In the genomic region with DNA sequence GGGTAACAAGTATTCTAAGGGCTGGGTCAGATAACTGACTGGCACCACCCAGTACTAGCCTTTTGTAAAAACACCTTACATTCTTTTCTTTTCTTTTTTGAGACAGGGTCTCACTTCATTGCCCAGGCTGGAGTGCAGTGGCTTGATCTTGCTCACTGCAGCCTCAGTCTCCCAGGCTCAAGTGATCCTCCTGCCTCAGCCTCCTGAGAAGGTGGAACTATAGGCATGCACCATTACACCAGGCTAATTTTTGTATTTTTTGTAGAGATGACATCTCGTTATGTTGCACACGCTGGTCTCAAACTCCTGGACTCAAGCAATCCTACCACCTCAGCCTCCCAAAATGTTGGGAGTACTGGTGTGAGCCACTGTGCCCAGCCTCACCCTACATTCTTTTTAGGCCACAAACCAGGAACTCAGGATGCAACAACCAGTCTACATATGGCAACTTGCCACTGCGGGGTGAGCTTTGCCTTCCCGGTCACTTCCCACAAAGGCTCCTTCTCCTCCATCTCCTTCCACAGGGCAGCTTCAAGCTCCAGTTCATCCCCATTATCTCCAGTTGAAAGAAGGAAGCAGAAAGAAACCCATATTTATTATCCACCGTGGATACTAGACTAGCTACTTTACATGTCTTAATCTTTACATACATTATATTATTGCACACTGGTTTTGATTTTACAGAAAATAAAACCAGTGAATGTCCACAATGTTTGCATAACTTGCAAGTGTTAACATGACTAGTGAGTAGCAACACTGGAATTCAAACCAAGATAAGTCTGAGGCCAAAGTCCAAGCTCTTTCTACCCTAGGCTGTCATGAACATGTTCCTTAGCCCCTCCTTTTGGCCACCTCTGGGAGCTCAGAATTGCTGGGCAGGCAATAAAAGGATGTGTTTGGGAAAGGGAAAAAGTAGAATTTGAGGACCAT, we compare ENCODE assay signal across 1 cellular context.
TF ChIP-seq lines count a peak whose summit lies in the region.

No MANE protein-coding gene starts in this region.

TF ChIP-seq in HepG2, 621 proteins besides CTCF, POLR2A, EP300 and RAD21 (continued from another document and continues in another):
- 0 out of 2 replicates have a peak, but pooled peaks have one; percentile 17 for TF ChIP-seq HNF1B (CRISPR knock-in tag; IDR thresholded peaks at IDR 0.05)
- no peak for TF ChIP-seq ZNF484 (CRISPR knock-in tag; IDR thresholded peaks at IDR 0.05; ENCODE audit: borderline replicate concordance, low read depth)
- no peak for TF ChIP-seq ZNF7 (CRISPR knock-in tag; IDR thresholded peaks at IDR 0.05)
- TF ChIP-seq KMT2A (CRISPR knock-in tag; IDR thresholded peaks at IDR 0.05) = no peak
- TF ChIP-seq, protein P1, sequence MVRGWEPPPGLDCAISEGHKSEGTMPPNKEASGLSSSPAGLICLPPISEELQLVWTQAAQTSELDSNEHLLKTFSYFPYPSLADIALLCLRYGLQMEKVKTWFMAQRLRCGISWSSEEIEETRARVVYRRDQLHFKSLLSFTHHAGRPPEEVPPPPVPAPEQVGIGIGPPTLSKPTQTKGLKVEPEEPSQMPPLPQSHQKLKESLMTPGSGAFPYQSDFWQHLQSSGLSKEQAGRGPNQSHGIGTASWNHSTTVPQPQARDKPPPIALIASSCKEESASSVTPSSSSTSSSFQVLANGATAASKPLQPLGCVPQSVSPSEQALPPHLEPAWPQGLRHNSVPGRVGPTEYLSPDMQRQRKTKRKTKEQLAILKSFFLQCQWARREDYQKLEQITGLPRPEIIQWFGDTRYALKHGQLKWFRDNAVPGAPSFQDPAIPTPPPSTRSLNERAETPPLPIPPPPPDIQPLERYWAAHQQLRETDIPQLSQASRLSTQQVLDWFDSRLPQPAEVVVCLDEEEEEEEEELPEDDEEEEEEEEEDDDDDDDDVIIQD (CRISPR knock-in tag; IDR thresholded peaks at IDR 0.05; ENCODE audit: low read depth) = peak; percentile 64; the same call in 1 of the 2 replicates
- TF ChIP-seq ZNF556 (CRISPR knock-in tag; IDR thresholded peaks at IDR 0.05; ENCODE audit: borderline replicate concordance) = peak; percentile 42; the same call in 1 of the 2 replicates
- TF ChIP-seq ZNF546 (CRISPR knock-in tag; conservative IDR thresholded peaks at IDR 0.05) = no peak
- TF ChIP-seq RCOR2 (CRISPR knock-in tag; IDR thresholded peaks at IDR 0.05) = 0 out of 2 replicates have a peak, but pooled peaks have one; percentile 55
- peak; percentile 76; the same call in 1 of the 2 replicates for TF ChIP-seq ZNF430 (CRISPR knock-in tag; IDR thresholded peaks at IDR 0.05)
- peak; percentile 67 for TF ChIP-seq ZMYM4 (CRISPR knock-in tag; IDR thresholded peaks at IDR 0.05)
- TF ChIP-seq, protein P2, sequence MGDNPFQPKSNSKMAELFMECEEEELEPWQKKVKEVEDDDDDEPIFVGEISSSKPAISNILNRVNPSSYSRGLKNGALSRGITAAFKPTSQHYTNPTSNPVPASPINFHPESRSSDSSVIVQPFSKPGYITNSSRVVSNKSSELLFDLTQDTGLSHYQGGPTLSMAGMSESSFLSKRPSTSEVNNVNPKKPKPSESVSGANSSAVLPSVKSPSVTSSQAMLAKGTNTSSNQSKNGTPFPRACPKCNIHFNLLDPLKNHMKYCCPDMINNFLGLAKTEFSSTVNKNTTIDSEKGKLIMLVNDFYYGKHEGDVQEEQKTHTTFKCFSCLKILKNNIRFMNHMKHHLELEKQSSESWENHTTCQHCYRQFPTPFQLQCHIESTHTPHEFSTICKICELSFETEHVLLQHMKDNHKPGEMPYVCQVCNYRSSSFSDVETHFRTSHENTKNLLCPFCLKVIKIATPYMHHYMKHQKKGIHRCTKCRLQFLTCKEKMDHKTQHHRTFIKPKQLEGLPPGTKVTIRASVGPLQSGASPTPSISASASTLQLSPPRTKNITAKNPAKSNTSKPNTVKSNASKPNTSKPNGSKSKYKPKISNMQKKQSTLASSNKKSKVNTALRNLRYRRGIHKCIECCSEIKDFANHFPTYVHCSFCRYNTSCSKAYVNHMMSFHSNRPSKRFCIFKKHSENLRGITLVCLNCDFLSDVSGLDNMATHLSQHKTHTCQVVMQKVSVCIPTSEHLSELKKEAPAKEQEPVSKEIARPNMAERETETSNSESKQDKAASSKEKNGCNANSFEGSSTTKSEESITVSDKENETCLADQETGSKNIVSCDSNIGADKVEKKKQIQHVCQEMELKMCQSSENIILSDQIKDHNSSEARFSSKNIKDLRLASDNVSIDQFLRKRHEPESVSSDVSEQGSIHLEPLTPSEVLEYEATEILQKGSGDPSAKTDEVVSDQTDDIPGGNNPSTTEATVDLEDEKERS (CRISPR knock-in tag; IDR thresholded peaks at IDR 0.05) = no peak
- TF ChIP-seq ZNF441 (CRISPR knock-in tag; IDR thresholded peaks at IDR 0.05; ENCODE audit: borderline replicate concordance) = no peak
- no peak for TF ChIP-seq ATRX (CRISPR knock-in tag; IDR thresholded peaks at IDR 0.05; ENCODE audit: borderline replicate concordance)
- TF ChIP-seq, protein P3, sequence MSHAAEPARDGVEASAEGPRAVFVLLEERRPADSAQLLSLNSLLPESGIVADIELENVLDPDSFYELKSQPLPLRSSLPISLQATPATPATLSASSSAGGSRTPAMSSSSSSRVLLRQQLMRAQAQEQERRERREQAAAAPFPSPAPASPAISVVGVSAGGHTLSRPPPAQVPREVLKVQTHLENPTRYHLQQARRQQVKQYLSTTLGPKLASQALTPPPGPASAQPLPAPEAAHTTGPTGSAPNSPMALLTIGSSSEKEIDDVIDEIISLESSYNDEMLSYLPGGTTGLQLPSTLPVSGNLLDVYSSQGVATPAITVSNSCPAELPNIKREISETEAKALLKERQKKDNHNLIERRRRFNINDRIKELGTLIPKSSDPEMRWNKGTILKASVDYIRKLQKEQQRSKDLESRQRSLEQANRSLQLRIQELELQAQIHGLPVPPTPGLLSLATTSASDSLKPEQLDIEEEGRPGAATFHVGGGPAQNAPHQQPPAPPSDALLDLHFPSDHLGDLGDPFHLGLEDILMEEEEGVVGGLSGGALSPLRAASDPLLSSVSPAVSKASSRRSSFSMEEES (CRISPR knock-in tag; IDR thresholded peaks at IDR 0.05) = peak; percentile 17; the same call in 1 of the 2 replicates
- TF ChIP-seq NR3C1 (CRISPR knock-in tag; IDR thresholded peaks at IDR 0.05) = no peak
- peak; percentile 46 for TF ChIP-seq STAG1 (CRISPR knock-in tag; IDR thresholded peaks at IDR 0.05)
- peak; percentile 87 for TF ChIP-seq HDAC2 (CRISPR knock-in tag; IDR thresholded peaks at IDR 0.05)
- no peak for TF ChIP-seq SRF (IDR thresholded peaks at IDR 0.05; ENCODE audit: low read depth, low read length)
- 0 out of 2 replicates have a peak, but pooled peaks have one; percentile 11 for TF ChIP-seq KMT2B (CRISPR knock-in tag; IDR thresholded peaks at IDR 0.05)
- no peak for TF ChIP-seq ZNF292 (CRISPR knock-in tag; IDR thresholded peaks at IDR 0.05; ENCODE audit: borderline replicate concordance, low read depth)
- 0 out of 2 replicates have a peak, but pooled peaks have one; percentile 29 for TF ChIP-seq MIER3 (CRISPR knock-in tag; IDR thresholded peaks at IDR 0.05; ENCODE audit: borderline replicate concordance)
- TF ChIP-seq SYNCRIP (IDR thresholded peaks at IDR 0.05; ENCODE audit: insufficient read depth, low read depth, low read length) = no peak
- TF ChIP-seq, protein P4, sequence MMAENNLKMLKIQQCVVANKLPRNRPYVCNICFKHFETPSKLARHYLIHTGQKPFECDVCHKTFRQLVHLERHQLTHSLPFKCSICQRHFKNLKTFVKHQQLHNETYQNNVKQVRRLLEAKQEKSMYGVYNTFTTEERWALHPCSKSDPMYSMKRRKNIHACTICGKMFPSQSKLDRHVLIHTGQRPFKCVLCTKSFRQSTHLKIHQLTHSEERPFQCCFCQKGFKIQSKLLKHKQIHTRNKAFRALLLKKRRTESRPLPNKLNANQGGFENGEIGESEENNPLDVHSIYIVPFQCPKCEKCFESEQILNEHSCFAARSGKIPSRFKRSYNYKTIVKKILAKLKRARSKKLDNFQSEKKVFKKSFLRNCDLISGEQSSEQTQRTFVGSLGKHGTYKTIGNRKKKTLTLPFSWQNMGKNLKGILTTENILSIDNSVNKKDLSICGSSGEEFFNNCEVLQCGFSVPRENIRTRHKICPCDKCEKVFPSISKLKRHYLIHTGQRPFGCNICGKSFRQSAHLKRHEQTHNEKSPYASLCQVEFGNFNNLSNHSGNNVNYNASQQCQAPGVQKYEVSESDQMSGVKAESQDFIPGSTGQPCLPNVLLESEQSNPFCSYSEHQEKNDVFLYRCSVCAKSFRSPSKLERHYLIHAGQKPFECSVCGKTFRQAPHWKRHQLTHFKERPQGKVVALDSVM (CRISPR knock-in tag; IDR thresholded peaks at IDR 0.05) = peak; percentile 84
- peak; percentile 26; the same call in 1 of the 2 replicates for TF ChIP-seq TRIM24 (CRISPR knock-in tag; IDR thresholded peaks at IDR 0.05)
- peak; percentile 96 for TF ChIP-seq FOSL2 (CRISPR knock-in tag; IDR thresholded peaks at IDR 0.05)
- peak; percentile 55; the same call in 1 of the 2 replicates for TF ChIP-seq ZXDC (CRISPR knock-in tag; IDR thresholded peaks at IDR 0.05)
- TF ChIP-seq POGZ (CRISPR knock-in tag; IDR thresholded peaks at IDR 0.05) = peak; percentile 41; the same call in 1 of the 2 replicates
- no peak for TF ChIP-seq HNRNPL (IDR thresholded peaks at IDR 0.05; ENCODE audit: low read depth, low read length)
- TF ChIP-seq TCF7 (IDR thresholded peaks at IDR 0.05; ENCODE audit: low read depth) = 0 out of 2 replicates have a peak, but pooled peaks have one; percentile 20
- no peak for TF ChIP-seq AHR (CRISPR knock-in tag; IDR thresholded peaks at IDR 0.05)
- TF ChIP-seq KLF13 (CRISPR knock-in tag; IDR thresholded peaks at IDR 0.05) = 0 out of 2 replicates have a peak, but pooled peaks have one; percentile 71
- peak; percentile 75 for TF ChIP-seq ZNF652 (CRISPR knock-in tag; IDR thresholded peaks at IDR 0.05; ENCODE audit: borderline replicate concordance, low read depth)
- TF ChIP-seq ZFP36L2 (CRISPR knock-in tag; IDR thresholded peaks at IDR 0.05) = no peak
- peak; percentile 94 for TF ChIP-seq ZBTB43 (CRISPR knock-in tag; conservative IDR thresholded peaks at IDR 0.05)
- no peak for TF ChIP-seq SOX13 (IDR thresholded peaks at IDR 0.05)
- peak in 1 of 2 experiments; percentile 51; a peak in 1 of 4 replicates for TF ChIP-seq SOX13 (CRISPR knock-in tag; conservative IDR thresholded peaks at IDR 0.05 in 1 of 2, IDR thresholded peaks at IDR 0.05 in 1 of 2)
- TF ChIP-seq GATAD2A (CRISPR knock-in tag; IDR thresholded peaks at IDR 0.05) = peak; percentile 94
- TF ChIP-seq ZNF124 (CRISPR knock-in tag; IDR thresholded peaks at IDR 0.05) = no peak
- TF ChIP-seq ZNF350 (CRISPR knock-in tag; IDR thresholded peaks at IDR 0.05; ENCODE audit: borderline replicate concordance, low read depth) = peak; percentile 64; the same call in 1 of the 2 replicates
- TF ChIP-seq TMF1 (CRISPR knock-in tag; IDR thresholded peaks at IDR 0.05; ENCODE audit: low read depth) = no peak
- peak; percentile 38; the same call in 1 of the 2 replicates for TF ChIP-seq TBX2 (CRISPR knock-in tag; IDR thresholded peaks at IDR 0.05; ENCODE audit: borderline replicate concordance)
